1 cellular context compared by ENCODE assay signal in genomic region chr12:116502141-116502725, GRCh38.
TF ChIP-seq lines count a peak whose summit lies in the region.

No MANE protein-coding gene starts in this region.

TF ChIP-seq in K562, 482 proteins besides CTCF, POLR2A, EP300 and RAD21 (continued from another document):
- no peak for TF ChIP-seq ZNF609 (CRISPR knock-in tag; IDR thresholded peaks at IDR 0.05; ENCODE audit: borderline replicate concordance)
TF ChIP-seq in K562: peak in this region for 3.
